Comparison of ENCODE assay signal across 20 cellular contexts in the genomic region with DNA sequence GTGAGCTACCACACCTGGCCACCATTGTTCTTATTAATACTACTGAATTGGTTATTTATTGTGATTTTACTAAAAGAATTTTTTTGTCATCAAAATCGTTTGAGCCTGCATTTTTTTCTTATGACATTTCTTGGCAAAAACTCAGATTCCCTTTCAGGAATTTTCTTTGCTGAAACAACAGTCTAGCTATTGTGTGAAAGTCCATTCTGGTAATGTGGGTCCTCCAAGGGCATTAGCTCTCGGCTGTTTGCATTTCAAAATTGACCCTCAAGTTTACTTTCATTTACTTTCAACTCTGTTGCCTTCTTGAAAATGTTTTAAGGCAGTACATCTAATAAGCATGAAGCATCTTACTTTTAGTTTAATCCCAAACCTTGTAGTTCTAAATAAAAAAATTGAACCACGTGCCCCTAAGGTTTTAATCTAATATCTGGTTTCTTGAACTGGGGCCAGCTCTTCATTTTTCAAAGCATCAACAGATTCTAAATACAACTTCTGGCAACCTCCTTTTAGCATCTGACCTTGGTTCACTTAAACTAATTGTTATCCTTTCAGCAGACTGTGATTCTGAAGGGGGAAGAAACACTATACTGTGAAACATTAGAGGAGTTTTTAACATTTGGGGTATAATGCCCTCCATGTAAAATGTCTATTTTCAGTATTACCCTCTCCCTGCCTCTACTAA.
DNase-seq lines count a peak whose midpoint lies in the region; ATAC-seq and TF ChIP-seq lines count a peak whose summit lies in the region.
"Had no signal": no experiment of that assay in that cellular context is flagged by ENCODE, and none has a peak within 500 bp of the region (broad histone marks: within the 10 kb centered on the region; RNA-seq: fewer than 3 reads in every experiment).

No MANE protein-coding gene starts in this region.

- H3K4me2 ChIP-seq in PC-3 (ENCODE audit: low read length) (no peak overlapping the region), osteoblast (ENCODE audit: insufficient read depth, low read length) (peak overlapping the region; percentile 70)

- no peaks in the 10 kb centered on the region for H3F3A ChIP-seq in PC-3 (ENCODE audit: low read length, unreplicated experiment)

- TF ChIP-seq CTCF in PC-3 (conservative IDR thresholded peaks at IDR 0.05; ENCODE audit: low read depth, low read length) (no peak), osteoblast (IDR thresholded peaks at IDR 0.05; ENCODE audit: extremely low read depth, low read depth, low read length) (no peak)

- H3K4me1 ChIP-seq in PC-3 (ENCODE audit: insufficient read depth, low read length) (no peaks in the 10 kb centered on the region), osteoblast (ENCODE audit: insufficient read depth, low read length) (peaks cover 5% of the 10 kb centered on the region)
- H3K4me1 ChIP-seq: sigmoid colon had no signal

- intact Hi-C loops in PC-3 (cut with micrococcal nuclease) = no loop called here

- H3K9ac ChIP-seq in PC-3 (ENCODE audit: low read length) = no peak overlapping the region

- no peak overlapping the region for H3K27ac ChIP-seq in PC-3 (ENCODE audit: low read length)
- peak overlapping the region; percentile 11 for H3K27ac ChIP-seq in osteoblast (ENCODE audit: low read depth, low read length)
- H3K27ac ChIP-seq: coronary artery, RWPE1, sigmoid colon had no signal

- H2AFZ ChIP-seq in PC-3 (ENCODE audit: low read length) (no peak overlapping the region), osteoblast (ENCODE audit: low read length) (peak overlapping the region; percentile 2)

- H3K9me2 ChIP-seq in PC-3 (replicated peaks; ENCODE audit: low read length) = no peaks in the 10 kb centered on the region

- H3K9me3 ChIP-seq in PC-3 (ENCODE audit: low read length) = no peaks in the 10 kb centered on the region
- H3K9me3 ChIP-seq in osteoblast (ENCODE audit: low read depth, low read length) = no peaks in the 10 kb centered on the region
- H3K9me3 ChIP-seq: sigmoid colon had no signal

- H3K27me3 ChIP-seq in PC-3 (ENCODE audit: low read length) = no peaks in the 10 kb centered on the region
- no peaks in the 10 kb centered on the region for H3K27me3 ChIP-seq in osteoblast (ENCODE audit: insufficient read depth, low read length)
- H3K27me3 ChIP-seq: sigmoid colon had no signal

- no peaks in the 10 kb centered on the region for H3K79me2 ChIP-seq in PC-3 (ENCODE audit: low read length)
- no peaks in the 10 kb centered on the region for H3K79me2 ChIP-seq in osteoblast (ENCODE audit: insufficient read depth, low read length)

- POLR2A ChIA-PET in PC-3 (lab: Charles Lee; ENCODE audit: unreplicated experiment) = no interaction called here

- H3K4me3 ChIP-seq in PC-3 (ENCODE audit: low read length) = no peak overlapping the region
- no peak overlapping the region for H3K4me3 ChIP-seq in osteoblast (ENCODE audit: insufficient read depth, low read length)
- H3K4me3 ChIP-seq: coronary artery, lung, sigmoid colon had no signal

- H4K20me1 ChIP-seq in PC-3 (ENCODE audit: low read length) (no peaks in the 10 kb centered on the region), osteoblast (ENCODE audit: insufficient read depth, low read length) (no peaks in the 10 kb centered on the region)

- DNase-seq in AG20443 (ENCODE audit: low spot score) = peak; percentile 47
- peak; percentile 55 for DNase-seq in PC-3
- peak; percentile 57 for DNase-seq in fibroblast of gingiva (ENCODE audit: low read depth)
- no peak for DNase-seq in osteoblast (ENCODE audit: insufficient read length, low spot score, missing footprints)
- no peak for DNase-seq in DMS53 treated with DMSO at 0.1 percent for 48 hours (lab: John Stamatoyannopoulos, UW; ENCODE audit: unreplicated experiment)
- no peak for DNase-seq in D341Med (ENCODE audit: low spot score)
- no peak for DNase-seq in activated T-cell treated with anti-CD3 and anti-CD28 coated beads, Interleukin-2, amount 50 U/mL, for 1 hour
- DNase-seq: activated CD4-positive, alpha-beta T cell treated with anti-CD3 and anti-CD28 coated beads for 4 hours; activated T-cell treated with anti-CD3 and anti-CD28 coated beads, Interleukin-2, amount 50 U/mL, for 24 hours; DMS 273 treated with DMSO at 0.1 percent for 48 hours; H7; NCI-H1417 treated with DMSO at 0.1 percent for 48 hours; NCI-H774; sigmoid colon; stimulated activated naive CD8-positive, alpha-beta T cell treated with anti-CD3 and anti-CD28 coated beads, Interleukin-15, Interleukin-2, amounts not matched to agents 100 U/mL and 50 U/mL, for 24 hours had no signal

- CTCF ChIA-PET in PC-3 (lab: Charles Lee) = no interaction called here

- no TSS peak for BruUV-seq in PC-3 (replicated peaks; lab: Mats Ljungman, UMichigan)

- no peaks in the 10 kb centered on the region for H3K36me3 ChIP-seq in PC-3 (ENCODE audit: low read depth, low read length)
- H3K36me3 ChIP-seq in osteoblast (ENCODE audit: insufficient read depth, low read length) = no peaks in the 10 kb centered on the region
- H3K36me3 ChIP-seq: sigmoid colon had no signal

- ATAC-seq in PC-3 (peak; percentile 22; the same call in 1 of the 2 replicates), GM21825 (IDR thresholded peaks at IDR 0.05; ENCODE audit: unreplicated experiment) (no peak)
- ATAC-seq: esophagus mucosa; stimulated activated naive CD8-positive, alpha-beta T cell treated with anti-CD3 and anti-CD28 coated beads, Interleukin-15, Interleukin-2, amounts not matched to agents 100 U/mL and 50 U/mL, for 24 hours had no signal

Comparison
In these comparisons a context has a peak if more than half of its experiments do, and no peak if none do; other contexts are left out.
1. DNase-seq: peak in AG20443 (single experiment), PC-3 (single experiment) and fibroblast of gingiva (single experiment); none in osteoblast (single experiment), DMS53 treated with DMSO at 0.1 percent for 48 hours (single experiment), D341Med (single experiment) and activated T-cell treated with anti-CD3 and anti-CD28 coated beads, Interleukin-2, amount 50 U/mL, for 1 hour (single experiment).